Comparison of ENCODE assay signal across 28 cellular contexts in the genomic region with DNA sequence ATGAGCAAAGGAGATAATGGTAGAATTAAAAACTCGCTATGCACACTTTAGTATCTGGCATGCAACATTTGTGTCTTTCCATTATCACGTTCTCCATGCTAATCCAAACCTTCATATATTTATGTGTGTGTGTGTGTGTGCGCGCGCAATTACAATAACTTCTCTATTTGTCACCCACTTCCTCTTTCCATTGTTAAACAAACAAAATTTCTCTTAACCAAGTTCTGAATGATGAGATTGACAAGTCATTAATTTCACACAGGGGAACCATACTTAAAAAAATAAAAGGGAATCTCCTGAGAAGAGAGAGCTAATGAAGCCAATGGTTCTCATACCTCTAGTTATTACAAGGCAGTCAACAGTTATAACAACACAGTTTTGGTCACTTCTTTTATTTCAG.
DNase-seq lines count a peak whose midpoint lies in the region; FAIRE-seq and TF ChIP-seq lines count a peak whose summit lies in the region.
"Had no signal": no experiment of that assay in that cellular context is flagged by ENCODE, and none has a peak within 500 bp of the region (broad histone marks: within the 10 kb centered on the region; RNA-seq: fewer than 3 reads in every experiment).

No MANE protein-coding gene starts in this region.

- POLR2A ChIA-PET in H1 (lab: Charles Lee; ENCODE audit: partially characterized antibody), result interaction anchor here (0.8 to 1.4 kb wide), 4 partner anchors 9 to 146 kb away, joined by 3 to 4 read pairs (median 3); no protein-coding TSS in a partner anchor

- H3K23ac ChIP-seq in H9 (ENCODE audit: insufficient read length, low read depth, low read length), result no peak overlapping the region
- H3K23ac ChIP-seq in H1 (ENCODE audit: insufficient read length), result no peak overlapping the region

- H3K27me3 Mint-ChIP-seq in H9 (ENCODE audit: low read depth), result no peaks in the 10 kb centered on the region
- H3K27me3 Mint-ChIP-seq: CD4-positive, alpha-beta T cell; T-helper 17 cell had no signal

- peak overlapping the region in 1 of 4 experiments; percentile 65; a peak in 2 of 8 replicates for H3K4me3 ChIP-seq in H1 (ENCODE audit: extremely low read depth in 1 of 4, insufficient read depth in 2 of 4, low read depth in 3 of 4, low read length in 4 of 4)
- H3K4me3 ChIP-seq: A549; BLaER1 treated with 17β-estradiol and CSF1 and Interleukin-3, amounts not matched to agents 10 nM and 100 nM; GM23248 had no signal

- H3K56ac ChIP-seq in H9 (ENCODE audit: insufficient read length, low read depth, low read length) (no peak overlapping the region), H1 (replicated peaks; ENCODE audit: insufficient read length, low read depth, low read length) (no peak overlapping the region)

- H3K36me3 Mint-ChIP-seq in H9 (ENCODE audit: insufficient read depth in 1 of 3, low read depth in 3 of 3), result peaks cover 9 to 33% (median 17%) of the 10 kb centered on the region in 3 experiments; a peak in 6 of 7 replicates

- TF ChIP-seq CTCF in H9 (conservative IDR thresholded peaks at IDR 0.05), result no peak
- no peak for TF ChIP-seq CTCF in H1 (IDR thresholded peaks at IDR 0.05; ENCODE audit: control extremely low read depth in 1 of 3, insufficient read depth in 1 of 3, low read depth in 1 of 3, low read length in 3 of 3)

- H3K79me2 ChIP-seq in H9 (ENCODE audit: insufficient read depth, low read length) (peaks cover 42% of the 10 kb centered on the region), H1 (ENCODE audit: control insufficient read depth in 1 of 2, insufficient read depth in 2 of 2, low read length in 2 of 2) (peaks cover 14 to 96% of the 10 kb centered on the region in 2 experiments; a peak in 3 of 4 replicates)

- no peaks in the 10 kb centered on the region for H3K9me3 ChIP-seq in H9 (ENCODE audit: control insufficient read depth, low read depth, low read length)
- no peaks in the 10 kb centered on the region for H3K9me3 ChIP-seq in H1 (ENCODE audit: insufficient read depth in 2 of 2, low read depth in 1 of 2, low read length in 1 of 2)
- H3K9me3 ChIP-seq: A549; BLaER1 treated with 17β-estradiol and CSF1 and Interleukin-3, amounts not matched to agents 10 nM and 100 nM; SK-N-SH had no signal

- H3K79me1 ChIP-seq in H9 (ENCODE audit: insufficient read depth, low read depth, low read length, poor library complexity, severe bottlenecking), result no peaks in the 10 kb centered on the region
- H3K79me1 ChIP-seq in H1 (ENCODE audit: low read depth, low read length), result peaks cover 2% of the 10 kb centered on the region; the same call in 1 of the 2 replicates

- CTCF ChIA-PET in H1 (lab: Charles Lee; ENCODE audit: partially characterized antibody), result interaction anchor here (1.2 kb wide), 1 partner anchor 334 kb away, joined by 3 read pairs; no protein-coding TSS in a partner anchor

- H4K8ac ChIP-seq in H9 (replicated peaks; ENCODE audit: insufficient read length, low read depth, low read length), result no peak overlapping the region
- no peak overlapping the region for H4K8ac ChIP-seq in H1 (ENCODE audit: extremely low read depth, insufficient read depth, low read length)

- no peak overlapping the region for H3K27ac Mint-ChIP-seq in H9
- H3K27ac Mint-ChIP-seq: CD4-positive, alpha-beta T cell; T-helper 17 cell had no signal

- TF ChIP-seq POLR2A in H1 (IDR thresholded peaks at IDR 0.05; ENCODE audit: control extremely low read depth in 1 of 2, low read depth in 2 of 2, low read length in 2 of 2), result peak in 1 of 2 experiments; percentile 1; a peak in 1 of 3 replicates

- H3K9ac ChIP-seq in H9 (ENCODE audit: extremely low read depth, insufficient read length, low read length) (no peak overlapping the region), H1 (replicated peaks in 1 of 4; ENCODE audit: extremely low read depth in 1 of 4, low read depth in 3 of 4, low read length in 3 of 4) (no peak overlapping the region)
- H3K9ac ChIP-seq: BLaER1 treated with 17β-estradiol and CSF1 and Interleukin-3, amounts not matched to agents 10 nM and 100 nM; GM23248; KMS-11; SK-N-SH had no signal

- H2AK5ac ChIP-seq in H9 (ENCODE audit: insufficient read length, low read length) (no peak overlapping the region), H1 (ENCODE audit: low read depth, low read length) (no peak overlapping the region)

- H3K4me3 Mint-ChIP-seq in H9, result peak overlapping the region in 1 of 2 experiments; percentile 16; a peak in 2 of 5 replicates
- H3K4me3 Mint-ChIP-seq: CD4-positive, alpha-beta T cell; T-helper 17 cell had no signal

- peaks cover 24 to 26% of the 10 kb centered on the region in 2 experiments for H3K4me1 Mint-ChIP-seq in H9
- H3K4me1 Mint-ChIP-seq: T-helper 17 cell had no signal

- H3K4me1 ChIP-seq in H9 (ENCODE audit: insufficient read depth, low read length) (no peaks in the 10 kb centered on the region; the same call in 1 of the 2 replicates), H1 (replicated peaks in 1 of 4; ENCODE audit: control insufficient read depth in 3 of 4, insufficient read depth in 4 of 4, low read length in 3 of 4) (peaks cover 0 to 12% (median 0%) of the 10 kb centered on the region in 4 experiments; a peak in 4 of 7 replicates)
- H3K4me1 ChIP-seq: A549 had no signal

- H2BK20ac ChIP-seq in H9 (ENCODE audit: low read depth, low read length, poor library complexity, severe bottlenecking) (no peak overlapping the region), H1 (ENCODE audit: low read length) (no peak overlapping the region)

- no peaks in the 10 kb centered on the region for H3K9me3 Mint-ChIP-seq in H9
- H3K9me3 Mint-ChIP-seq: CD4-positive, alpha-beta T cell had no signal

- DNase-seq in NOMO-1 treated with DMSO at 0.1 percent for 48 hours (lab: John Stamatoyannopoulos, UW; ENCODE audit: unreplicated experiment), result peak; percentile 37
- DNase-seq in NOMO-1 treated with dmso at 0.1 percent for 144 hours (lab: John Stamatoyannopoulos, UW; ENCODE audit: unreplicated experiment), result no peak
- DNase-seq in H9, result no peak
- DNase-seq in NCI-H69 (lab: John Stamatoyannopoulos, UW), result peak; percentile 10
- DNase-seq in H1 (ENCODE audit: low read depth in 1 of 2, low spot score in 2 of 2), result no peak
- no peak for DNase-seq in NCI-H345 treated with DMSO at 0.1 percent for 48 hours (lab: John Stamatoyannopoulos, UW; ENCODE audit: unreplicated experiment)
- DNase-seq in NCI-H1436 treated with DMSO at 0.1 percent for 48 hours (lab: John Stamatoyannopoulos, UW), result no peak
- no peak for DNase-seq in SIG-M5 (lab: John Stamatoyannopoulos, UW)
- DNase-seq: AML-193; CD4-positive, alpha-beta T cell; GM23248; HCEC 1CT; IMR-90; NCI-H1694; NCI-H2029 treated with DMSO at 0.1 percent for 48 hours; NCI-H2171; NCI-H524 treated with DMSO at 0.1 percent for 48 hours; NCI-H82; NK-92 treated with Interleukin-12 subunit alpha and Interleukin-12 subunit beta, amount 100 ng/mL, for 24 hours; SK-N-SH; T-helper 17 cell; T1000 had no signal

- H2BK5ac ChIP-seq in H9 (ENCODE audit: insufficient read length, low read length) (no peak overlapping the region), H1 (ENCODE audit: low read depth, low read length) (no peak overlapping the region)

- H3K18ac ChIP-seq in H9 (ENCODE audit: insufficient read length, low read depth, low read length) (no peak overlapping the region), H1 (ENCODE audit: extremely low read depth, low read length) (no peak overlapping the region)

- WGBS in H9 (ENCODE audit: extremely low coverage, insufficient read length, low lambda C conversion rate), result no CpG with 5 or more reads among the region's 5 CpGs
- 95% methylated on average over 5 of the region's 5 CpGs; no CpG with 5 or more reads in 1 of the 2 experiments for WGBS in H1 (ENCODE audit: extremely low coverage in 1 of 2, insufficient coverage in 1 of 2, insufficient read length in 1 of 2, insufficient replicate concordance in 2 of 2, low coverage in 1 of 2, low lambda C conversion rate in 2 of 2, missing lambda C conversion rate in 1 of 2), 2 experiments

- no peak overlapping the region for H2BK15ac ChIP-seq in H9 (ENCODE audit: low read depth, low read length)
- no peak overlapping the region for H2BK15ac ChIP-seq in H1 (ENCODE audit: low read length)

- no peak overlapping the region for H2BK12ac ChIP-seq in H9 (ENCODE audit: insufficient read length, low read depth, low read length)
- H2BK12ac ChIP-seq in H1 (ENCODE audit: low read depth, low read length), result no peak overlapping the region

- H3K14ac ChIP-seq in H9 (ENCODE audit: insufficient read depth, low read length), result no peak overlapping the region
- no peak overlapping the region for H3K14ac ChIP-seq in H1 (ENCODE audit: insufficient read length)

- no peak for FAIRE-seq in H1 (lab: Jason Lieb, UNC)
- FAIRE-seq: A549, D721Med, G401.6, RCC 7860 had no signal

- peaks cover 7% of the 10 kb centered on the region for H3K23me2 ChIP-seq in H9 (ENCODE audit: insufficient read length, low read depth, low read length, poor library complexity, severe bottlenecking)
- H3K23me2 ChIP-seq in H1 (ENCODE audit: low read depth, low read length), result peaks cover 2% of the 10 kb centered on the region; the same call in 1 of the 2 replicates

- H4K20me1 ChIP-seq in H9 (ENCODE audit: control insufficient read depth, insufficient read depth, insufficient read length) (no peaks in the 10 kb centered on the region), H1 (replicated peaks in 1 of 2; ENCODE audit: control insufficient read depth in 1 of 2, insufficient read depth in 2 of 2, low read length in 2 of 2) (peaks cover 8 to 26% of the 10 kb centered on the region in 2 experiments)
- H4K20me1 ChIP-seq: BLaER1 treated with 17β-estradiol and CSF1 and Interleukin-3, amounts not matched to agents 10 nM and 100 nM had no signal

- peaks cover 0 to 77% (median 10%) of the 10 kb centered on the region in 4 experiments; a peak in 5 of 8 replicates for H3K36me3 ChIP-seq in H1 (ENCODE audit: control insufficient read depth in 2 of 4, insufficient read depth in 4 of 4, low read length in 3 of 4)
- H3K36me3 ChIP-seq: BLaER1 treated with 17β-estradiol and CSF1 and Interleukin-3, amounts not matched to agents 10 nM and 100 nM had no signal

- H4K5ac ChIP-seq in H9 (ENCODE audit: insufficient read length, low read depth, low read length) (no peak overlapping the region), H1 (ENCODE audit: insufficient read length, low read depth, low read length) (no peak overlapping the region)

- no peak for TF ChIP-seq RAD21 in H1 (IDR thresholded peaks at IDR 0.05 in 1 of 2, conservative IDR thresholded peaks at IDR 0.05 in 1 of 2; ENCODE audit: low read depth in 2 of 2, low read length in 2 of 2)

- no peak overlapping the region for H3T11ph ChIP-seq in H9 (ENCODE audit: low read length)

- H3K4me2 ChIP-seq in H9 (ENCODE audit: insufficient read depth, insufficient read length, low read length) (peak overlapping the region; percentile 12), H1 (ENCODE audit: insufficient read depth in 1 of 2, low read depth in 2 of 2, low read length in 2 of 2) (no peak overlapping the region; a peak in 1 of 4 replicates)
- H3K4me2 ChIP-seq: A549, KMS-11, SK-N-SH had no signal

- TF ChIP-seq EP300 in H1 (IDR thresholded peaks at IDR 0.05; ENCODE audit: borderline replicate concordance in 1 of 2, low read depth in 2 of 2, low read length in 2 of 2), result no peak

- no peak overlapping the region for H4K91ac ChIP-seq in H9 (ENCODE audit: insufficient read length, low read depth, low read length)
- H4K91ac ChIP-seq in H1 (replicated peaks; ENCODE audit: insufficient read length, low read length), result no peak overlapping the region

- H3K27ac ChIP-seq in H9 (ENCODE audit: insufficient read length, low read depth, low read length) (no peak overlapping the region), H1 (ENCODE audit: low read depth, low read length) (no peak overlapping the region)
- H3K27ac ChIP-seq: A549; BLaER1 treated with 17β-estradiol and CSF1 and Interleukin-3, amounts not matched to agents 10 nM and 100 nM; GM23248; KMS-11 had no signal

- H3K4ac ChIP-seq in H9 (ENCODE audit: low read depth, low read length) (no peak overlapping the region), H1 (replicated peaks; ENCODE audit: insufficient read length, low read depth, low read length) (no peak overlapping the region)

- H2BK120ac ChIP-seq in H9 (ENCODE audit: low read depth, low read length, poor library complexity, severe bottlenecking), result no peak overlapping the region
- H2BK120ac ChIP-seq in H1 (replicated peaks; ENCODE audit: low read depth, low read length), result no peak overlapping the region

- H2AFZ ChIP-seq in H9 (ENCODE audit: low read length), result no peak overlapping the region
- no peak overlapping the region for H2AFZ ChIP-seq in H1 (ENCODE audit: low read length)
- H2AFZ ChIP-seq: GM23248 had no signal

- H3K27me3 ChIP-seq in H9 (ENCODE audit: insufficient read depth, low read length) (no peaks in the 10 kb centered on the region), H1 (replicated peaks in 1 of 4; ENCODE audit: control insufficient read depth in 3 of 4, extremely low read depth in 1 of 4, insufficient read depth in 3 of 4, low read length in 3 of 4) (no peaks in the 10 kb centered on the region)
- H3K27me3 ChIP-seq: BLaER1 treated with 17β-estradiol and CSF1 and Interleukin-3, amounts not matched to agents 10 nM and 100 nM had no signal

Comparison
In these comparisons a context has a peak if more than half of its experiments do, and no peak if none do; other contexts are left out.
1. DNase-seq: peak in NOMO-1 treated with DMSO at 0.1 percent for 48 hours (single experiment) and NCI-H69 (single experiment); none in NOMO-1 treated with dmso at 0.1 percent for 144 hours (single experiment), H9 (single experiment), H1 (0 of 2), NCI-H345 treated with DMSO at 0.1 percent for 48 hours (single experiment), NCI-H1436 treated with DMSO at 0.1 percent for 48 hours (single experiment) and SIG-M5 (single experiment).